ENCODE assay signal across 8 cellular contexts in genomic region chr13:35720690-35721554, GRCh38.
DNase-seq lines count a peak whose midpoint lies in the region; ATAC-seq and TF ChIP-seq lines count a peak whose summit lies in the region.

No MANE protein-coding gene starts in this region.

- H2AFZ ChIP-seq in SK-N-SH (ENCODE audit: low read depth), result peak overlapping the region; percentile 58; the same call in 1 of the 2 replicates

- TF ChIP-seq CTCF in SK-N-SH (IDR thresholded peaks at IDR 0.05) (peak; percentile 98), chondrocyte (IDR thresholded peaks at IDR 0.05) (peak; percentile 100), liver (IDR thresholded peaks at IDR 0.05; ENCODE audit: low read depth, low read length, missing input control) (peak; percentile 75)

- TF ChIP-seq EP300 in Ishikawa (IDR thresholded peaks at IDR 0.05; ENCODE audit: borderline replicate concordance), result no peak
- TF ChIP-seq EP300 in SK-N-SH (IDR thresholded peaks at IDR 0.05; ENCODE audit: borderline replicate concordance in 1 of 2, low read depth in 1 of 2, low read length in 1 of 2), result no peak

- H3K27me3 Mint-ChIP-seq in chondrocyte (ENCODE audit: low read depth), result no peaks in the 10 kb centered on the region

- DNase-seq in Ammon's horn (ENCODE audit: low spot score) (peak; percentile 61), SK-N-SH (peak; percentile 89), chondrocyte (ENCODE audit: low spot score) (no peak)
- peak; percentile 72 for DNase-seq in stimulated activated CD8-positive, alpha-beta memory T cell treated with anti-CD3 and anti-CD28 coated beads, Interleukin-4, amount 100 ng/mL, for 48 hours

- POLR2A ChIA-PET in SK-N-SH (lab: Yijun Ruan, JAX), result interaction anchor here (1.4 kb wide), 1 partner anchor 245 kb away, joined by 9 read pairs; the partner anchor contains the start of gene MAB21L1

- peak overlapping the region; percentile 58 for H3K4me2 ChIP-seq in SK-N-SH

- no peak overlapping the region for H3K9ac ChIP-seq in SK-N-SH
- no peak overlapping the region for H3K9ac ChIP-seq in liver (ENCODE audit: low read depth in 1 of 2, low read length in 2 of 2)

- H3K4me3 Mint-ChIP-seq in chondrocyte (ENCODE audit: unreplicated experiment), result peak overlapping the region; percentile 28

- ATAC-seq in GM18502 (IDR thresholded peaks at IDR 0.05; ENCODE audit: poor library complexity, unreplicated experiment), result peak; percentile 68
- ATAC-seq in GM21737 (IDR thresholded peaks at IDR 0.05; ENCODE audit: unreplicated experiment), result no peak

- no peaks in the 10 kb centered on the region for H3K9me2 ChIP-seq in SK-N-SH

- H3K4me1 ChIP-seq in SK-N-SH (ENCODE audit: control insufficient read depth in 1 of 2, insufficient read depth in 2 of 2, low read depth in 1 of 2, low read length in 1 of 2), result peaks cover 0 to 37% of the 10 kb centered on the region in 2 experiments; a peak in 3 of 4 replicates
- H3K4me1 ChIP-seq in liver (ENCODE audit: control insufficient read depth in 4 of 4, insufficient read depth in 4 of 4, low read length in 3 of 4), result peaks cover 0 to 2% (median under 1%) of the 10 kb centered on the region in 4 donors

- no peaks in the 10 kb centered on the region for H3K9me3 Mint-ChIP-seq in chondrocyte (ENCODE audit: low read depth)

- H4K20me1 ChIP-seq in SK-N-SH (ENCODE audit: insufficient read depth), result no peaks in the 10 kb centered on the region

- H3K27ac Mint-ChIP-seq in chondrocyte (ENCODE audit: unreplicated experiment), result peak overlapping the region; percentile 15

- peaks cover 21% of the 10 kb centered on the region for H3K4me1 Mint-ChIP-seq in chondrocyte (ENCODE audit: low read depth)

- TF ChIP-seq RAD21 in Ishikawa (IDR thresholded peaks at IDR 0.05; ENCODE audit: low read depth) (peak; percentile 87), SK-N-SH (IDR thresholded peaks at IDR 0.05; ENCODE audit: low read length) (peak; percentile 98), liver (IDR thresholded peaks at IDR 0.05) (peak; percentile 80 to 88)

- H3K27ac ChIP-seq in SK-N-SH (ENCODE audit: low read depth in 2 of 2, low read length in 1 of 2) (peak overlapping the region in 1 of 2 experiments; percentile 50; a peak in 1 of 4 replicates), liver (ENCODE audit: low read depth in 1 of 2, low read length in 2 of 2) (no peak overlapping the region)

- H3K36me3 Mint-ChIP-seq in chondrocyte (ENCODE audit: low read depth), result no peaks in the 10 kb centered on the region

- H3K4me3 ChIP-seq in SK-N-SH (ENCODE audit: low read depth in 2 of 2, low read length in 1 of 2) (peak overlapping the region; percentile 26 to 35; a peak in 3 of 4 replicates), liver (ENCODE audit: low read depth in 1 of 3, low read length in 3 of 3) (no peak overlapping the region)

- no peaks in the 10 kb centered on the region for H3K36me3 ChIP-seq in SK-N-SH (replicated peaks in 1 of 2; ENCODE audit: control insufficient read depth in 1 of 2, insufficient read depth in 2 of 2, low read length in 1 of 2)
- no peaks in the 10 kb centered on the region for H3K36me3 ChIP-seq in liver (ENCODE audit: control insufficient read depth in 4 of 4, insufficient read depth in 3 of 4, low read depth in 1 of 4, low read length in 3 of 4)

- H3K27me3 ChIP-seq in SK-N-SH (ENCODE audit: insufficient read depth) (no peaks in the 10 kb centered on the region), liver (ENCODE audit: control insufficient read depth in 4 of 4, insufficient read depth in 4 of 4, low read length in 3 of 4) (peaks cover 0 to 4% (median 0%) of the 10 kb centered on the region in 4 donors)

- WGBS in SK-N-SH (ENCODE audit: low lambda C conversion rate), result 38% methylated on average over 20 of the region's 21 CpGs
- 38% methylated on average over 21 of the region's 21 CpGs for WGBS in liver

- CTCF ChIA-PET in SK-N-SH (lab: Yijun Ruan, JAX), result interaction anchor here (0.6 to 3.9 kb wide), 39 partner anchors 9 to 694 kb away, joined by 3 to 52 read pairs (median 4); partner anchors contain the start of gene MAB21L1

- no peaks in the 10 kb centered on the region for H3K79me2 ChIP-seq in SK-N-SH (ENCODE audit: insufficient read depth)

- H3F3A ChIP-seq in SK-N-SH (replicated peaks; ENCODE audit: insufficient read depth), result no peaks in the 10 kb centered on the region

- H3K9me3 ChIP-seq in SK-N-SH (no peaks in the 10 kb centered on the region), liver (ENCODE audit: control insufficient read depth in 4 of 4, low read length in 3 of 4) (no peaks in the 10 kb centered on the region)

TF ChIP-seq in Ishikawa, 13 proteins besides CTCF, POLR2A, EP300 and RAD21 (continues in another document):
- no peak for TF ChIP-seq CREB1 (IDR thresholded peaks at IDR 0.05; ENCODE audit: low read depth)
- no peak for TF ChIP-seq REST (IDR thresholded peaks at IDR 0.05; ENCODE audit: low read depth)

TF ChIP-seq in SK-N-SH, 30 proteins besides CTCF, POLR2A, EP300 and RAD21 (continues in another document):
- TF ChIP-seq MXI1 (IDR thresholded peaks at IDR 0.05; ENCODE audit: low read depth, low read length) (no peak), USF2 (IDR thresholded peaks at IDR 0.05; ENCODE audit: borderline replicate concordance, low read depth, low read length) (no peak), GABPA (IDR thresholded peaks at IDR 0.05; ENCODE audit: low read depth) (no peak), RFX5 (IDR thresholded peaks at IDR 0.05; ENCODE audit: low read length) (no peak), POLR2AphosphoS5 (IDR thresholded peaks at IDR 0.05; ENCODE audit: low read depth, low read length) (no peak), SMC3 (IDR thresholded peaks at IDR 0.05; ENCODE audit: low read depth, low read length) (peak; percentile 98), FOSL2 (IDR thresholded peaks at IDR 0.05; ENCODE audit: borderline replicate concordance, low read depth) (no peak), YY1 (IDR thresholded peaks at IDR 0.05; ENCODE audit: low read depth) (no peak), EZH2phosphoT487 (IDR thresholded peaks at IDR 0.05; ENCODE audit: borderline replicate concordance, low read depth) (no peak), FOXM1 (IDR thresholded peaks at IDR 0.05; ENCODE audit: low read depth) (no peak), RXRA (IDR thresholded peaks at IDR 0.05; ENCODE audit: borderline replicate concordance, low read depth) (no peak), RCOR1 (IDR thresholded peaks at IDR 0.05; ENCODE audit: low read length) (peak; percentile 72; the same call in 1 of the 2 replicates), CHD2 (IDR thresholded peaks at IDR 0.05; ENCODE audit: low read length, partially characterized antibody) (no peak), GATA2 (CRISPR knock-in tag; IDR thresholded peaks at IDR 0.05) (peak; percentile 71; the same call in 1 of the 2 replicates)

TF ChIP-seq in liver, 16 proteins besides CTCF, POLR2A, EP300 and RAD21 (continues in another document):
- TF ChIP-seq HNF4G (IDR thresholded peaks at IDR 0.05), result no peak
- TF ChIP-seq MAX (IDR thresholded peaks at IDR 0.05), result no peak
- no peak for TF ChIP-seq ZBTB33 (IDR thresholded peaks at IDR 0.05)
- no peak for TF ChIP-seq GABPA (IDR thresholded peaks at IDR 0.05 in 1 of 2, conservative IDR thresholded peaks at IDR 0.05 in 1 of 2)
- no peak for TF ChIP-seq YY1 (IDR thresholded peaks at IDR 0.05)
- TF ChIP-seq FOXA2 (IDR thresholded peaks at IDR 0.05), result no peak
- TF ChIP-seq JUND (IDR thresholded peaks at IDR 0.05), result no peak
- no peak for TF ChIP-seq REST (IDR thresholded peaks at IDR 0.05)
- TF ChIP-seq HNF4A (conservative IDR thresholded peaks at IDR 0.05), result no peak
- TF ChIP-seq EGR1 (IDR thresholded peaks at IDR 0.05; ENCODE audit: low read depth in 2 of 2), result no peak
- TF ChIP-seq TAF1 (conservative IDR thresholded peaks at IDR 0.05), result no peak
- TF ChIP-seq FOXA1 (IDR thresholded peaks at IDR 0.05), result no peak
- no peak for TF ChIP-seq RXRA (IDR thresholded peaks at IDR 0.05)

Comparison
In these comparisons a context has a peak if more than half of its experiments do, and no peak if none do; other contexts are left out.
1. H3K4me3 ChIP-seq: peak in SK-N-SH (2 of 2); none in liver (0 of 3).
2. Peak in every context shown above with its lines, with median percentiles within 50 percentile points of each other: CTCF ChIP-seq.